21 cellular contexts compared by ENCODE assay signal in genomic region chr14:98708555-98708954, GRCh38.
DNase-seq lines count a peak whose midpoint lies in the region; ATAC-seq and TF ChIP-seq lines count a peak whose summit lies in the region.
"Had no signal": no experiment of that assay in that cellular context is flagged by ENCODE, and none has a peak within 500 bp of the region (broad histone marks: within the 10 kb centered on the region; RNA-seq: fewer than 3 reads in every experiment).

No MANE protein-coding gene starts in this region.

- peak overlapping the region; percentile 18 for H3K4me3 Mint-ChIP-seq in natural killer cell treated with Interleukin-12 subunit alpha and Interleukin-12 subunit beta and Interleukin-15 and Interleukin-18, amount 100 ng/mL, for 72 hours
- H3K4me3 Mint-ChIP-seq in natural killer cell, result no peak overlapping the region
- H3K4me3 Mint-ChIP-seq in CD8-positive, alpha-beta T cell, result peak overlapping the region; percentile 42
- no peak overlapping the region for H3K4me3 Mint-ChIP-seq in central memory CD8-positive, alpha-beta T cell
- H3K4me3 Mint-ChIP-seq: CD14-positive monocyte; CD8-positive, alpha-beta memory T cell had no signal

- intact Hi-C loops in natural killer cell (cut with micrococcal nuclease) (no loop called here), mammary epithelial cell (cut with micrococcal nuclease) (no loop called here)
- intact Hi-C loops in CD8-positive, alpha-beta T cell (cut with DNase I, micrococcal nuclease), result no loop called here

- no peaks in the 10 kb centered on the region for H3K36me3 ChIP-seq in CD8-positive, alpha-beta T cell (ENCODE audit: insufficient read depth, low read length)
- H3K36me3 ChIP-seq in mammary epithelial cell (ENCODE audit: insufficient read depth, low read length), result no peaks in the 10 kb centered on the region
- H3K36me3 ChIP-seq: BLaER1 had no signal

- H3K79me2 ChIP-seq in mammary epithelial cell (ENCODE audit: insufficient read depth, low read length), result no peaks in the 10 kb centered on the region

- H3K27me3 ChIP-seq in CD8-positive, alpha-beta T cell (ENCODE audit: insufficient read depth, low read length), result no peaks in the 10 kb centered on the region
- H3K27me3 ChIP-seq in mammary epithelial cell (ENCODE audit: insufficient read depth, low read length), result no peaks in the 10 kb centered on the region
- H3K27me3 ChIP-seq: BLaER1 had no signal

- H3K27ac Mint-ChIP-seq in natural killer cell treated with Interleukin-12 subunit alpha and Interleukin-12 subunit beta and Interleukin-15 and Interleukin-18, amount 100 ng/mL, for 72 hours, result peak overlapping the region in 1 of 2 donors; percentile 64
- H3K27ac Mint-ChIP-seq in natural killer cell, result no peak overlapping the region
- H3K27ac Mint-ChIP-seq in CD8-positive, alpha-beta T cell, result peak overlapping the region; percentile 37
- H3K27ac Mint-ChIP-seq in central memory CD8-positive, alpha-beta T cell (ENCODE audit: low read depth), result peak overlapping the region; percentile 85
- H3K27ac Mint-ChIP-seq: CD14-positive monocyte had no signal

- no peaks in the 10 kb centered on the region for H4K20me1 ChIP-seq in mammary epithelial cell (ENCODE audit: insufficient read depth, low read length)
- H4K20me1 ChIP-seq: BLaER1 had no signal

- no peak overlapping the region for H3K27ac ChIP-seq in CD8-positive, alpha-beta T cell (ENCODE audit: low read depth, low read length)
- H3K27ac ChIP-seq in mammary epithelial cell (ENCODE audit: insufficient read depth, low read depth, low read length), result no peak overlapping the region
- H3K27ac ChIP-seq: BLaER1 had no signal

- H3K4me1 Mint-ChIP-seq in natural killer cell treated with Interleukin-12 subunit alpha and Interleukin-12 subunit beta and Interleukin-15 and Interleukin-18, amount 100 ng/mL, for 72 hours (ENCODE audit: low read depth in 2 of 2), result peaks cover 34 to 43% of the 10 kb centered on the region in 2 donors
- peaks cover 38% of the 10 kb centered on the region in 2 donors for H3K4me1 Mint-ChIP-seq in natural killer cell
- H3K4me1 Mint-ChIP-seq in CD8-positive, alpha-beta T cell (ENCODE audit: low read depth), result peaks cover 54% of the 10 kb centered on the region
- H3K4me1 Mint-ChIP-seq in central memory CD8-positive, alpha-beta T cell, result peaks cover 36% of the 10 kb centered on the region

- peaks cover 38% of the 10 kb centered on the region for H3K4me1 ChIP-seq in CD8-positive, alpha-beta T cell (ENCODE audit: insufficient read depth, low read length)
- H3K4me1 ChIP-seq in mammary epithelial cell (ENCODE audit: insufficient read depth, low read length), result no peaks in the 10 kb centered on the region

- no peak overlapping the region for H3K9ac ChIP-seq in mammary epithelial cell (ENCODE audit: insufficient read depth, low read length)
- H3K9ac ChIP-seq: BLaER1 had no signal

- no peak overlapping the region for H3K4me3 ChIP-seq in CD8-positive, alpha-beta T cell (ENCODE audit: low read depth, low read length)
- H3K4me3 ChIP-seq in mammary epithelial cell (replicated peaks in 1 of 3; ENCODE audit: insufficient read depth in 1 of 3, low read depth in 2 of 3, low read length in 3 of 3), result no peak overlapping the region
- H3K4me3 ChIP-seq: BLaER1, GM12878 had no signal

- H3K27me3 Mint-ChIP-seq in natural killer cell treated with Interleukin-12 subunit alpha and Interleukin-12 subunit beta and Interleukin-15 and Interleukin-18, amount 100 ng/mL, for 72 hours, result peaks cover 5 to 7% of the 10 kb centered on the region in 2 donors
- peaks cover 0 to 9% of the 10 kb centered on the region in 2 donors for H3K27me3 Mint-ChIP-seq in natural killer cell (ENCODE audit: low read depth in 2 of 2)
- H3K27me3 Mint-ChIP-seq in CD8-positive, alpha-beta T cell (ENCODE audit: low read depth), result no peaks in the 10 kb centered on the region
- H3K27me3 Mint-ChIP-seq in central memory CD8-positive, alpha-beta T cell, result no peaks in the 10 kb centered on the region

- H3K9me3 ChIP-seq in CD8-positive, alpha-beta T cell (ENCODE audit: low read length), result no peaks in the 10 kb centered on the region
- H3K9me3 ChIP-seq in mammary epithelial cell (replicated peaks; ENCODE audit: insufficient read depth, low read length), result no peaks in the 10 kb centered on the region
- H3K9me3 ChIP-seq: BLaER1 had no signal

- POLR2A ChIA-PET in CD8-positive, alpha-beta T cell (lab: Charles Lee), result interaction anchor here (0.5 kb wide), 1 partner anchor 790 kb away, joined by 7 read pairs; no protein-coding TSS in a partner anchor

- no peak for ATAC-seq in natural killer cell treated with Interleukin-12 subunit alpha and Interleukin-12 subunit beta and Interleukin-15 and Interleukin-18, amount 100 ng/mL, for 72 hours
- ATAC-seq in natural killer cell, result no peak
- ATAC-seq in CD8-positive, alpha-beta T cell, result no peak
- ATAC-seq in central memory CD8-positive, alpha-beta T cell (replicated peaks; ENCODE audit: extremely low read depth, poor library complexity, severe bottlenecking), result no peak
- ATAC-seq: GM12878, HCT116 had no signal

- H3K36me3 Mint-ChIP-seq in natural killer cell treated with Interleukin-12 subunit alpha and Interleukin-12 subunit beta and Interleukin-15 and Interleukin-18, amount 100 ng/mL, for 72 hours, result no peaks in the 10 kb centered on the region
- no peaks in the 10 kb centered on the region for H3K36me3 Mint-ChIP-seq in natural killer cell
- no peaks in the 10 kb centered on the region for H3K36me3 Mint-ChIP-seq in CD8-positive, alpha-beta T cell
- no peaks in the 10 kb centered on the region for H3K36me3 Mint-ChIP-seq in central memory CD8-positive, alpha-beta T cell (ENCODE audit: insufficient read depth)
- H3K36me3 Mint-ChIP-seq: CD14-positive monocyte; CD8-positive, alpha-beta memory T cell had no signal

- H3K9me3 Mint-ChIP-seq in natural killer cell treated with Interleukin-12 subunit alpha and Interleukin-12 subunit beta and Interleukin-15 and Interleukin-18, amount 100 ng/mL, for 72 hours, result no peaks in the 10 kb centered on the region
- H3K9me3 Mint-ChIP-seq in natural killer cell, result no peaks in the 10 kb centered on the region
- H3K9me3 Mint-ChIP-seq in CD8-positive, alpha-beta T cell, result no peaks in the 10 kb centered on the region
- H3K9me3 Mint-ChIP-seq in central memory CD8-positive, alpha-beta T cell, result no peaks in the 10 kb centered on the region
- H3K9me3 Mint-ChIP-seq: CD8-positive, alpha-beta memory T cell had no signal

- TF ChIP-seq CTCF in natural killer cell (IDR thresholded peaks at IDR 0.05) (no peak), mammary epithelial cell (conservative IDR thresholded peaks at IDR 0.05 in 1 of 2, IDR thresholded peaks at IDR 0.05 in 1 of 2; ENCODE audit: extremely low read depth in 1 of 2, insufficient read depth in 1 of 2, low read depth in 1 of 2, low read length in 2 of 2) (no peak)
- no peak for TF ChIP-seq CTCF in CD8-positive, alpha-beta T cell (IDR thresholded peaks at IDR 0.05)

- no peak overlapping the region for H2AFZ ChIP-seq in mammary epithelial cell (ENCODE audit: low read depth, low read length)

- dilution Hi-C loops in mammary epithelial cell (cut with HindIII; ENCODE audit: low sequenced_read_pairs), result no loop called here

- in situ Hi-C loops in mammary epithelial cell (cut with MboI; ENCODE audit: low sequenced_read_pairs in 2 of 2), result no loop called here

- DNase-seq in natural killer cell treated with Interleukin-12 subunit alpha and Interleukin-12 subunit beta and Interleukin-15 and Interleukin-18, amount 100 ng/mL, for 72 hours (ENCODE audit: low spot score), result no peak
- DNase-seq in natural killer cell (no peak), putamen (ENCODE audit: low spot score) (no peak), mammary epithelial cell (no peak), T1000 (lab: John Stamatoyannopoulos, UW) (no peak)
- DNase-seq in CD8-positive, alpha-beta T cell, result no peak
- DNase-seq in central memory CD8-positive, alpha-beta T cell (ENCODE audit: low spot score in 2 of 2), result no peak
- DNase-seq: AML-193; CD8-positive, alpha-beta memory T cell; COR-L47; DMS 273 treated with DMSO at 0.1 percent for 48 hours; DMS53; DND-41; EL; GOT3; H7; IMR-90 had no signal

- CTCF ChIA-PET in CD8-positive, alpha-beta T cell (lab: Charles Lee), result no interaction called here
- CTCF ChIA-PET in mammary epithelial cell (lab: Charles Lee; ENCODE audit: low non-redundant PET), result no interaction called here

- BruUV-seq in mammary epithelial cell (replicated peaks; lab: Mats Ljungman, UMichigan), result no TSS peak

- no peak overlapping the region for H3K4me2 ChIP-seq in mammary epithelial cell (ENCODE audit: insufficient read depth, low read depth, low read length)
- H3K4me2 ChIP-seq: BLaER1 had no signal

Comparison
In these comparisons a context has a peak if more than half of its experiments do, and no peak if none do; other contexts are left out.
1. H3K4me3 Mint-ChIP-seq: peak in natural killer cell treated with Interleukin-12 subunit alpha and Interleukin-12 subunit beta and Interleukin-15 and Interleukin-18, amount 100 ng/mL, for 72 hours (single experiment) and CD8-positive, alpha-beta T cell (single experiment); none in natural killer cell (single experiment) and central memory CD8-positive, alpha-beta T cell (single experiment).
2. H3K27ac Mint-ChIP-seq: peak in CD8-positive, alpha-beta T cell (single experiment) and central memory CD8-positive, alpha-beta T cell (single experiment); none in natural killer cell (0 of 2).